Comparison of ENCODE assay signal across 12 cellular contexts in the genomic region with DNA sequence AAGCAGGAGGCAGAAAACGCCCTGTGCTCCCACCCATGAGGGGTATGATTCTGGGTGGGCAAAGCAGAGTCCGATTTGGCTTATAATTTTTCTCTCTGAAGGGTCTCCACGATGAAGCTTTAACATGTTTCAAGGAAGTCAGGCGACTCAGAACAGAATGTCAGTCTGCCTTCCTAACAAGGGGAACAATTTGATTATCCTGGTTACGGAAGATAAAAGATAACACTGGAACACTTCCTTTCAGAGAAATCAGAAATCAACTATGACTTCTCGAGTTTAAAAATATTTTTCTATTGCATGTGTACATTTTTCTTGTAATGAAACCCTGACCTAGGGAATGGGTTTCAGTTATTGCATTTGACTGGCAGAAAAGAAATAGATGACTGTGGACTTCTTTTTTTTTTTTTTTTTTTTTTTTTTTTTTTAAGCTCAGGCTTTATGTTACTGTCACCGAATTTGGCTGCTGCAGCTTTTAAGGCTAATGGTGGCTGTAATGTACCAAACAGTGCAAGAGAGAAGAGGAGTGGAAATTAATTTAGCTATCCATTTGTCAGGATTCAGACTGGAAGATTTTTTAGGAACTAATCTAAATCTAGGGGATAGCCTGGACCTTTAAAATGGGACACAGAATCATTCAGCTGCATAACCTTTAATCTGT.
"Had no signal": no experiment of that assay in that cellular context is flagged by ENCODE, and none has a peak within 500 bp of the region (broad histone marks: within the 10 kb centered on the region; RNA-seq: fewer than 3 reads in every experiment).

No MANE protein-coding gene starts in this region.

- H3K4me3 ChIP-seq: colonic mucosa, hepatocyte, pancreas, smooth muscle cell had no signal

- H3K4me1 ChIP-seq: colonic mucosa, pancreas had no signal

- H3K27me3 ChIP-seq: colonic mucosa, hepatocyte, pancreas had no signal

- H3K36me3 ChIP-seq: colonic mucosa, pancreas had no signal

- DNase-seq: colonic mucosa; dermis blood vessel endothelial cell; foreskin melanocyte; occipital lobe; pancreas; right cardiac atrium; stimulated activated CD4-positive, alpha-beta T cell treated with anti-CD3 and anti-CD28 coated beads, Interleukin-2, amount 100 ng/mL, for 48 hours; stimulated activated naive CD4-positive, alpha-beta T cell treated with Interleukin-2 at 50 U/mL for 16 hours; trophoblast cell had no signal

- H3K9me3 ChIP-seq: colonic mucosa, pancreas had no signal

- FAIRE-seq: pancreas, urothelium cell line had no signal

- H3K27ac ChIP-seq: colonic mucosa, pancreas had no signal
